In the genomic region with DNA sequence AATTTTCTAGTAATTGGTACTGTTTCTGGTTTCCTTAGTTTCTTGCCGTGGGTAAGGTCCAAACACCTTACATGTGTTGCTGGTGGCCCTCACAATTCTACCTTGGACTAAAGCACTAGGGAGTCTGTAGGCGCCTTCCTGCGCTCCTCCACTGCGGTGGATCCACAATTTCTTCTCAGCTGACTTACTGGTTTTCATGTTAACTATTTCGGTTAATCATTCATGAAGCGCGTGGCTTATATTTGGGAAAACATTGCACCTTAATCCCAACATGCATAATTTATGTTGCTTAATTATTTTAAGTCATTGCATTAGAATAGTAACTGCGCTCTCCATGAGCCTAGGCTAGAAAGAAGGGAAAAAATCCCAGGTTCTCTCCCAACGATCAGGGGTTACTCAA, we compare ENCODE assay signal across 8 cellular contexts. TPM values are rescaled to one million over a fixed set of nuclear protein-coding genes. Genes with fewer than 3 reads are reported as not detected.
DNase-seq lines count a peak whose midpoint lies in the region; ATAC-seq and TF ChIP-seq lines count a peak whose summit lies in the region.

No MANE protein-coding gene starts in this region.

- peaks cover 3% of the 10 kb centered on the region for H3K27me3 Mint-ChIP-seq in nephron (ENCODE audit: low read depth)

- H3K4me1 Mint-ChIP-seq in nephron: peaks cover 38% of the 10 kb centered on the region

- peaks cover 3% of the 10 kb centered on the region for H3K27me3 ChIP-seq in ectodermal cell (ENCODE audit: control insufficient read depth, insufficient read depth, low read length, poor library complexity, severe bottlenecking)

- 26 to 32% methylated on average over 9 of the region's 9 CpGs for WGBS in ectodermal cell, 2 experiments

- no peak for TF ChIP-seq POLR2A in GM18505 (IDR thresholded peaks at IDR 0.05; ENCODE audit: borderline replicate concordance, extremely low read depth, insufficient read depth, insufficient read length)

- H3K27ac Mint-ChIP-seq in nephron: peak overlapping the region; percentile 98

- H3K36me3 Mint-ChIP-seq in nephron (ENCODE audit: low read depth): no peaks in the 10 kb centered on the region

- H3K4me3 Mint-ChIP-seq in nephron: peak overlapping the region; percentile 93 to 95 (median 93)

- no peaks in the 10 kb centered on the region for H3K9me3 Mint-ChIP-seq in nephron

- no peaks in the 10 kb centered on the region for H3K36me3 ChIP-seq in ectodermal cell (ENCODE audit: control insufficient read depth, insufficient read depth, low read length)

- peak overlapping the region; percentile 92 for H3K4me3 ChIP-seq in ectodermal cell (ENCODE audit: insufficient read depth, low read depth, low read length)

- H3K4me1 ChIP-seq in ectodermal cell (ENCODE audit: control insufficient read depth, insufficient read depth, low read length): peaks cover 2% of the 10 kb centered on the region

- ATAC-seq in GM18505 (IDR thresholded peaks at IDR 0.05; ENCODE audit: unreplicated experiment): no peak
- ATAC-seq in HG02610 (IDR thresholded peaks at IDR 0.05; ENCODE audit: unreplicated experiment): no peak
- no peak for ATAC-seq in HG02885 (IDR thresholded peaks at IDR 0.05; ENCODE audit: poor library complexity, unreplicated experiment)

- H3K9me3 ChIP-seq in ectodermal cell (ENCODE audit: control insufficient read depth, low read length): no peaks in the 10 kb centered on the region

- no peak for TF ChIP-seq CTCF in nephron (IDR thresholded peaks at IDR 0.05; ENCODE audit: unreplicated experiment in 3 of 3)

- DNase-seq in ELR (ENCODE audit: low read depth) (peak; percentile 24), NCI-H69 (lab: John Stamatoyannopoulos, UW) (peak; percentile 48), HT-29 (ENCODE audit: low spot score) (no peak)

- peak overlapping the region; percentile 97 for H3K27ac ChIP-seq in ectodermal cell (ENCODE audit: insufficient read depth, low read depth, low read length, poor library complexity, severe bottlenecking)

RNA-seq across cellular contexts. Expression of a gene that starts 37.7 kb away (rescaled TPM):
- 65.4 TPM for polyA plus RNA-seq in ectodermal cell (2013, experiment 1 of 4)
- polyA plus RNA-seq in ectodermal cell (2013, experiment 2 of 4): 65.4 TPM
- polyA plus RNA-seq in ectodermal cell (2013, experiment 3 of 4): 54.3 TPM
- 64.1 TPM for polyA plus RNA-seq in ectodermal cell (2013, experiment 4 of 4)
- total RNA-seq in HT-29 (2014; rRNA removed; shearing (Covaris generic)): 24.7 and 41.5 TPM in 2 replicates
